21 cellular contexts compared by ENCODE assay signal in the genomic region with DNA sequence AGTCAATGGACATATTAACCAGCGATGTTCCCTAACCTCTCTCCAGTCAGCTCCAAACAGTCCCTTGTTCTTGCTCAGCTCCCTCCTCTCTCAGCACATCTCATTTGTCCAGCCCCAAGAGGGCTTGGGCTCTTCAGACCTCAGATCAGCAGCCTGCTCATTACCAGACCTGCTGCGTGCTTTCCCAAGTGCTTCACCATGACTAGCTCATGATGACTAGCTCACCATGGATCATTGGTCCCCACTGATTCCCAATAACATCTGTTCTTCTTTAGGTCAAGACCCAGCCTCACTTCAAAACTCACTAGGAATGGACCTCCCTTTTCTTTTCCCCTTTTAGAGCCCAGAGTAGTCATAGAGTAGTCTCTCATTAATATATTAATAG.
"Had no signal": no experiment of that assay in that cellular context is flagged by ENCODE, and none has a peak within 500 bp of the region (broad histone marks: within the 10 kb centered on the region; RNA-seq: fewer than 3 reads in every experiment).

No MANE protein-coding gene starts in this region.

- DNase-seq: dorsolateral prefrontal cortex; effector CD8-positive, alpha-beta T cell; naive thymus-derived CD8-positive, alpha-beta T cell; psoas muscle; retina; right lobe of liver; spleen; stimulated activated CD4-positive, alpha-beta T cell treated with anti-CD3 and anti-CD28 coated beads, Interleukin-15, amount 100 ng/mL, for 24 hours; stimulated activated CD4-positive, alpha-beta T cell treated with anti-CD3 and anti-CD28 coated beads, Interleukin-1b, Interleukin-23, amount 100 ng/mL, for 48 hours; stimulated activated CD4-positive, alpha-beta T cell treated with anti-CD3 and anti-CD28 coated beads, Interleukin-4, amount 100 ng/mL, for 24 hours; stimulated activated naive CD4-positive, alpha-beta T cell; stomach; substantia nigra; thyroid gland; upper lobe of left lung; uterus had no signal

- ATAC-seq: naive thymus-derived CD8-positive, alpha-beta T cell; psoas muscle; right lobe of liver had no signal

- H3K27me3 ChIP-seq: dorsolateral prefrontal cortex, foreskin keratinocyte, hepatocyte, neutrophil, right lobe of liver, spleen, stomach, thyroid gland, upper lobe of left lung, uterus had no signal

- H3K36me3 ChIP-seq: neutrophil, right lobe of liver, spleen, stomach, thyroid gland, upper lobe of left lung, uterus had no signal

- H3K4me1 ChIP-seq: foreskin keratinocyte, psoas muscle, right lobe of liver, spleen, stomach, thyroid gland, uterus had no signal

- H3K9me3 ChIP-seq: mucosa of descending colon, neutrophil, psoas muscle, right lobe of liver, spleen, stomach, thyroid gland, upper lobe of left lung, uterus had no signal

- H3K4me3 ChIP-seq: coronary artery, dorsolateral prefrontal cortex, hepatocyte, mucosa of descending colon, psoas muscle, right lobe of liver, spleen, stomach, thyroid gland, upper lobe of left lung, uterus had no signal

- H3K27ac ChIP-seq: coronary artery, hepatocyte, neutrophil, psoas muscle, right lobe of liver, spleen, stomach, thyroid gland, upper lobe of left lung, uterus had no signal
